Comparison of ENCODE assay signal across 1 cellular context in genomic region chr3:13475871-13476590, GRCh38.
A peak's percentile ranks its signal among the peaks of the same experiment; 100 is the strongest.
TF ChIP-seq lines count a peak whose summit lies in the region.

No MANE protein-coding gene starts in this region.

TF ChIP-seq in HepG2, 621 proteins besides CTCF, POLR2A, EP300 and RAD21 (continued from another document and continues in another):
- TF ChIP-seq CEBPZ (IDR thresholded peaks at IDR 0.05; ENCODE audit: low read length) (no peak), ZNF430 (CRISPR knock-in tag; IDR thresholded peaks at IDR 0.05) (no peak), ZNF230 (CRISPR knock-in tag; IDR thresholded peaks at IDR 0.05) (peak; percentile 59; the same call in 1 of the 2 replicates), ZNF761 (CRISPR knock-in tag; conservative IDR thresholded peaks at IDR 0.05) (0 out of 2 replicates have a peak, but pooled peaks have one; percentile 34), MYNN (CRISPR knock-in tag; IDR thresholded peaks at IDR 0.05; ENCODE audit: low read depth) (no peak), ZNF557 (CRISPR knock-in tag; IDR thresholded peaks at IDR 0.05) (no peak), BHLHE40 (IDR thresholded peaks at IDR 0.05; ENCODE audit: low read length) (no peak), ZNF567 (CRISPR knock-in tag; IDR thresholded peaks at IDR 0.05; ENCODE audit: borderline replicate concordance) (no peak), FOXO1 (CRISPR knock-in tag; IDR thresholded peaks at IDR 0.05) (peak; percentile 98), ZNF468 (CRISPR knock-in tag; IDR thresholded peaks at IDR 0.05) (no peak), ZSCAN5A (CRISPR knock-in tag; IDR thresholded peaks at IDR 0.05; ENCODE audit: borderline replicate concordance) (no peak), ATF7-NPFF (CRISPR knock-in tag; IDR thresholded peaks at IDR 0.05; ENCODE audit: low read depth) (peak; percentile 52; the same call in 1 of the 2 replicates), ZNF530 (CRISPR knock-in tag; IDR thresholded peaks at IDR 0.05; ENCODE audit: low read depth) (no peak), ETV5 (CRISPR knock-in tag; IDR thresholded peaks at IDR 0.05; ENCODE audit: borderline replicate concordance) (peak; percentile 90), ZNF281 (CRISPR knock-in tag; IDR thresholded peaks at IDR 0.05; ENCODE audit: borderline replicate concordance) (0 out of 2 replicates have a peak, but pooled peaks have one; percentile 22), ZNF142 (CRISPR knock-in tag; IDR thresholded peaks at IDR 0.05) (no peak), ZNF720 (CRISPR knock-in tag; IDR thresholded peaks at IDR 0.05) (no peak), ZNF768 (CRISPR knock-in tag; IDR thresholded peaks at IDR 0.05) (no peak), ZNF513 (CRISPR knock-in tag; conservative IDR thresholded peaks at IDR 0.05) (no peak), ELF4 (CRISPR knock-in tag; IDR thresholded peaks at IDR 0.05; ENCODE audit: borderline replicate concordance) (no peak), ZNF234 (CRISPR knock-in tag; conservative IDR thresholded peaks at IDR 0.05) (no peak), SYNCRIP (IDR thresholded peaks at IDR 0.05; ENCODE audit: insufficient read depth, low read depth, low read length) (no peak), ZKSCAN5 (CRISPR knock-in tag; IDR thresholded peaks at IDR 0.05) (no peak), ZNF331 (CRISPR knock-in tag; IDR thresholded peaks at IDR 0.05) (peak; percentile 81), ZNF441 (CRISPR knock-in tag; IDR thresholded peaks at IDR 0.05; ENCODE audit: borderline replicate concordance) (no peak; the same call in 1 of the 2 replicates), MXI1 (IDR thresholded peaks at IDR 0.05; ENCODE audit: borderline replicate concordance, low read depth, low read length) (peak; percentile 49; the same call in 1 of the 3 replicates), ZFP41 (CRISPR knock-in tag; IDR thresholded peaks at IDR 0.05; ENCODE audit: borderline replicate concordance) (no peak; the same call in 1 of the 2 replicates), DPF2 (CRISPR knock-in tag; IDR thresholded peaks at IDR 0.05; ENCODE audit: borderline replicate concordance, low read depth) (peak; percentile 94), ZNF329 (CRISPR knock-in tag; IDR thresholded peaks at IDR 0.05; ENCODE audit: low read depth) (no peak), ZNF660 (CRISPR knock-in tag; IDR thresholded peaks at IDR 0.05; ENCODE audit: borderline replicate concordance, low read depth) (no peak), DZIP1 (CRISPR knock-in tag; IDR thresholded peaks at IDR 0.05) (no peak), PRDM10 (CRISPR knock-in tag; IDR thresholded peaks at IDR 0.05; ENCODE audit: low read depth) (peak; percentile 93), SMC3 (IDR thresholded peaks at IDR 0.05; ENCODE audit: low read length) (peak; percentile 13; the same call in 1 of the 2 replicates), ZBTB3 (CRISPR knock-in tag; IDR thresholded peaks at IDR 0.05; ENCODE audit: borderline replicate concordance, low read depth) (peak; percentile 67; the same call in 1 of the 2 replicates), IKZF4 (CRISPR knock-in tag; IDR thresholded peaks at IDR 0.05; ENCODE audit: borderline replicate concordance, low read depth, not compliant biosample characterization) (no peak), MAZ (IDR thresholded peaks at IDR 0.05; ENCODE audit: borderline replicate concordance, low read depth, low read length) (no peak), MAZ (CRISPR knock-in tag; IDR thresholded peaks at IDR 0.05; ENCODE audit: low read depth) (no peak), KLF9 (CRISPR knock-in tag; IDR thresholded peaks at IDR 0.05; ENCODE audit: low read depth) (no peak), ZFP82 (CRISPR knock-in tag; IDR thresholded peaks at IDR 0.05; ENCODE audit: borderline replicate concordance) (no peak)
